ENCODE assay signal across 8 cellular contexts in genomic region chr11:111926505-111927391, GRCh38. TPM values are rescaled to one million over a fixed set of nuclear protein-coding genes. Genes with fewer than 3 reads are reported as not detected.
A peak's percentile ranks its signal among the peaks of the same experiment; 100 is the strongest.
DNase-seq lines count a peak whose midpoint lies in the region; ATAC-seq and TF ChIP-seq lines count a peak whose summit lies in the region.

No MANE protein-coding gene starts in this region.

- H3K36me3 ChIP-seq in prostate gland (no peaks in the 10 kb centered on the region), urinary bladder (ENCODE audit: insufficient read depth) (no peaks in the 10 kb centered on the region)

- no peaks in the 10 kb centered on the region for H3K9me3 ChIP-seq in prostate gland

- H3K4me1 ChIP-seq in prostate gland (replicated peaks): peaks cover 8% of the 10 kb centered on the region
- no peaks in the 10 kb centered on the region for H3K4me1 ChIP-seq in urinary bladder (ENCODE audit: insufficient read depth)

- H3K4me3 ChIP-seq in prostate gland (peak overlapping the region; percentile 15 to 22), urinary bladder (ENCODE audit: low read depth, low read length) (peak overlapping the region; percentile 20)

- H3K36me3 Mint-ChIP-seq in T-helper 1 cell treated with Interleukin-12 subunit alpha and Interleukin-12 subunit beta and Interleukin-4 antibody, amounts not matched to agents 30 μg/mL and 1 μg/mL, for 36 hours (ENCODE audit: low read depth): no peaks in the 10 kb centered on the region

- peak overlapping the region; percentile 82 for H3K27ac Mint-ChIP-seq in T-helper 1 cell treated with Interleukin-12 subunit alpha and Interleukin-12 subunit beta and Interleukin-4 antibody, amounts not matched to agents 30 μg/mL and 1 μg/mL, for 36 hours

- peaks cover 9% of the 10 kb centered on the region for H3K4me1 Mint-ChIP-seq in T-helper 1 cell treated with Interleukin-12 subunit alpha and Interleukin-12 subunit beta and Interleukin-4 antibody, amounts not matched to agents 30 μg/mL and 1 μg/mL, for 36 hours (ENCODE audit: low read depth)

- H3K27me3 ChIP-seq in prostate gland (replicated peaks; ENCODE audit: insufficient read depth): no peaks in the 10 kb centered on the region

- peaks cover 6% of the 10 kb centered on the region for H3K27me3 Mint-ChIP-seq in T-helper 1 cell treated with Interleukin-12 subunit alpha and Interleukin-12 subunit beta and Interleukin-4 antibody, amounts not matched to agents 30 μg/mL and 1 μg/mL, for 36 hours (ENCODE audit: low read depth)

- no peaks in the 10 kb centered on the region for H3K9me3 Mint-ChIP-seq in T-helper 1 cell treated with Interleukin-12 subunit alpha and Interleukin-12 subunit beta and Interleukin-4 antibody, amounts not matched to agents 30 μg/mL and 1 μg/mL, for 36 hours

- peak; percentile 94 for ATAC-seq in GM18498 (IDR thresholded peaks at IDR 0.05; ENCODE audit: unreplicated experiment)
- peak; percentile 93 for ATAC-seq in HG02885 (IDR thresholded peaks at IDR 0.05; ENCODE audit: poor library complexity, unreplicated experiment)
- ATAC-seq in left ventricle myocardium superior: peak; percentile 94

- peak in 2 of 4 experiments; percentile 17 to 27 for TF ChIP-seq CTCF in prostate gland (IDR thresholded peaks at IDR 0.05)

- TF ChIP-seq POLR2A in prostate gland (IDR thresholded peaks at IDR 0.05): peak; percentile 79

- H3K4me3 Mint-ChIP-seq in T-helper 1 cell treated with Interleukin-12 subunit alpha and Interleukin-12 subunit beta and Interleukin-4 antibody, amounts not matched to agents 30 μg/mL and 1 μg/mL, for 36 hours: peak overlapping the region; percentile 83

- intact Hi-C loops in left ventricle myocardium superior (cut with micrococcal nuclease): loop anchor here (10.0 kb wide), 1 partner anchor 52 kb away; the partner anchor contains the start of genes ALG9, CFAP68 and FDXACB1
- intact Hi-C loops in prostate gland (cut with DNase I): loop anchor here (5.0 kb wide), 1 partner anchor 49 kb away; the partner anchor contains the start of genes CFAP68 and FDXACB1

- peak overlapping the region; percentile 95 for H3K27ac ChIP-seq in angular gyrus (ENCODE audit: low read depth, low read length)
- H3K27ac ChIP-seq in prostate gland: peak overlapping the region; percentile 89 to 97
- peak overlapping the region; percentile 71 for H3K27ac ChIP-seq in urinary bladder (ENCODE audit: low read depth)

- WGBS in prostate gland: 1% methylated on average over 39 of the region's 47 CpGs
- WGBS in urinary bladder: under 1% methylated on average over 47 of the region's 47 CpGs

- peak; percentile 68 for DNase-seq in NCI-H1694 (lab: John Stamatoyannopoulos, UW)
- DNase-seq in left ventricle myocardium superior: peak; percentile 98
- DNase-seq in prostate gland (ENCODE audit: low spot score): peak; percentile 96

RNA-seq across cellular contexts. Expression of gene C11orf52, which starts 8.0 kb away (rescaled TPM):
- 1.0 TPM for total RNA-seq in left ventricle myocardium superior
- 10 to 100 TPM; 13.2 to 31.5 TPM for total RNA-seq in prostate gland
- 2.7 TPM for total RNA-seq in urinary bladder
- 2.4 TPM for polyA plus RNA-seq in urinary bladder

RNA-seq across cellular contexts. Expression of gene DIXDC1, which starts 10.4 kb away (rescaled TPM):
- total RNA-seq in left ventricle myocardium superior: 19.6 TPM
- 10 to 100 TPM; 32.9 to 35.2 TPM for total RNA-seq in prostate gland
- 69.4 TPM for total RNA-seq in urinary bladder
- 60.5 TPM for polyA plus RNA-seq in urinary bladder

RNA-seq across cellular contexts. Expression of gene HSPB2, which starts 14.2 kb away (rescaled TPM):
- total RNA-seq in left ventricle myocardium superior (37.0 TPM), prostate gland (under 1 TPM in 1 of 2 donors, not detected in 1; 0.85 TPM), urinary bladder (1.6 TPM)
- 10.6 TPM for polyA plus RNA-seq in urinary bladder

RNA-seq across cellular contexts. Expression of gene CRYAB, which starts 15.2 kb away (rescaled TPM):
- total RNA-seq in left ventricle myocardium superior: 6,681 TPM
- total RNA-seq in prostate gland: 10 to 100 TPM; 59.0 to 80.1 TPM
- 21.3 TPM for total RNA-seq in urinary bladder
- polyA plus RNA-seq in urinary bladder: 231 TPM

RNA-seq across cellular contexts. Expression of gene CFAP68, which starts 47.4 kb away (rescaled TPM):
- 26.1 TPM for total RNA-seq in left ventricle myocardium superior
- total RNA-seq in prostate gland: 10 to 100 TPM; 42.2 to 46.2 TPM
- 13.1 TPM for total RNA-seq in urinary bladder
- 17.9 TPM for polyA plus RNA-seq in urinary bladder

Comparison
In these comparisons a context has a peak if more than half of its experiments do, and no peak if none do; other contexts are left out.
1. Peak in every context shown above with its lines: DNase-seq, ATAC-seq, H3K4me3 ChIP-seq and H3K27ac ChIP-seq.
2. RNA of gene HSPB2, which starts 14.2 kb away (total RNA-seq): 37.0 TPM in left ventricle myocardium superior (single experiment); 1.6 TPM in urinary bladder (single experiment) and 0.85 TPM in prostate gland; every median in the first group is over 10 times any median in the second.